22 cellular contexts compared by ENCODE assay signal in the genomic region with DNA sequence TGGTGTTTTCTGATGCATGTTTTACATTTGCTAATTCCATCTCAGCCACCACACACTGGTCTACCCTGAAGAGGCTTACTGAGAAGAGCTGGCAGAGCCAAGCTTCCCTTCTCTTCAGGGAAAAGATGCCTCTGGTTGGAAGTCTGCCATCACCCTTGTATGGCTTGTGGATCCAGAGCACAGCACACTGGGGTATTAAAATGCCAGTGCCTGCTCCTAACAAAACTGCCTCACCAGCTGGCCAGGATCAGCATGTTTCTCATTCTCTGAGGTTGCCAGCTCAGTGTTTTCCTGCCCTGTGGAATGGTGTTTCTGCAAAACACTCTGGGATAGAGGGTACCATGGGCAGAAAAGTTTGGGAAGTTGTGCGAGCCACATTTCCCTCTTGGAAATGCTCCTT. TPM values are rescaled to one million over a fixed set of nuclear protein-coding genes. Genes with fewer than 3 reads are reported as not detected.
DNase-seq lines count a peak whose midpoint lies in the region; ATAC-seq lines count a peak whose summit lies in the region.
"Had no signal": no experiment of that assay in that cellular context is flagged by ENCODE, and none has a peak within 500 bp of the region (broad histone marks: within the 10 kb centered on the region; RNA-seq: fewer than 3 reads in every experiment).

No MANE protein-coding gene starts in this region.

- H3K36me3 ChIP-seq in adipocyte (ENCODE audit: control insufficient read depth, insufficient read depth, low read length, severe bottlenecking), result no peaks in the 10 kb centered on the region
- H3K36me3 ChIP-seq: BE2C had no signal

- H3K4me1 ChIP-seq in adipocyte (ENCODE audit: control insufficient read depth, insufficient read depth, low read length), result no peaks in the 10 kb centered on the region
- H3K4me1 ChIP-seq: BE2C had no signal

- no peak for ATAC-seq in GM19467 (IDR thresholded peaks at IDR 0.05; ENCODE audit: unreplicated experiment)
- ATAC-seq in HG02678 (IDR thresholded peaks at IDR 0.05; ENCODE audit: unreplicated experiment), result no peak
- ATAC-seq: PC-3 had no signal

- H3K27me3 ChIP-seq in adipocyte (replicated peaks; ENCODE audit: control insufficient read depth, insufficient read depth, low read length), result no peaks in the 10 kb centered on the region
- H3K27me3 ChIP-seq: BE2C had no signal

- peaks cover 18% of the 10 kb centered on the region for H3K9me3 ChIP-seq in adipocyte (ENCODE audit: control insufficient read depth, low read length)
- H3K9me3 ChIP-seq: BE2C had no signal

- peak; percentile 17 for DNase-seq in NCI-H1694 (lab: John Stamatoyannopoulos, UW)
- DNase-seq in NCI-H1694 treated with DMSO at 0.1 percent for 48 hours (lab: John Stamatoyannopoulos, UW), result no peak
- DNase-seq in adipocyte (ENCODE audit: low read depth), result peak; percentile 31
- DNase-seq in mucosa of gallbladder (ENCODE audit: low spot score), result peak; percentile 20
- DNase-seq in stromal cell of bone marrow (ENCODE audit: low read depth), result peak; percentile 15
- no peak for DNase-seq in activated gamma-delta T cell treated with Interleukin-2 at 50 U/mL for 16 hours
- DNase-seq: BE2C; Calu3; CD4-positive, alpha-beta memory T cell; DMS79; H9; IMR-90; Karpas-422; NCI-H1105; NCI-H2227 treated with DMSO at 0.1 percent for 48 hours; NCI-H82; PC-3; RPMI8226; SHP77 treated with DMSO at 0.1 percent for 48 hours; SK-N-SH had no signal

- H3K9ac ChIP-seq in adipocyte (ENCODE audit: low read length), result no peak overlapping the region
- H3K9ac ChIP-seq: SK-N-SH had no signal

- no peak overlapping the region for H3K4me3 ChIP-seq in adipocyte (ENCODE audit: low read length)

RNA-seq across cellular contexts. Expression of a gene that starts 31.6 kb away (rescaled TPM):
- total RNA-seq in mucosa of gallbladder, result 26.6 TPM

Comparison
In these comparisons a context has a peak if more than half of its experiments do, and no peak if none do; other contexts are left out.
1. DNase-seq: peak in NCI-H1694 (single experiment), adipocyte (single experiment), mucosa of gallbladder (single experiment) and stromal cell of bone marrow (single experiment); none in NCI-H1694 treated with DMSO at 0.1 percent for 48 hours (single experiment) and activated gamma-delta T cell treated with Interleukin-2 at 50 U/mL for 16 hours (single experiment).